Comparison of ENCODE assay signal across 21 cellular contexts in the genomic region with DNA sequence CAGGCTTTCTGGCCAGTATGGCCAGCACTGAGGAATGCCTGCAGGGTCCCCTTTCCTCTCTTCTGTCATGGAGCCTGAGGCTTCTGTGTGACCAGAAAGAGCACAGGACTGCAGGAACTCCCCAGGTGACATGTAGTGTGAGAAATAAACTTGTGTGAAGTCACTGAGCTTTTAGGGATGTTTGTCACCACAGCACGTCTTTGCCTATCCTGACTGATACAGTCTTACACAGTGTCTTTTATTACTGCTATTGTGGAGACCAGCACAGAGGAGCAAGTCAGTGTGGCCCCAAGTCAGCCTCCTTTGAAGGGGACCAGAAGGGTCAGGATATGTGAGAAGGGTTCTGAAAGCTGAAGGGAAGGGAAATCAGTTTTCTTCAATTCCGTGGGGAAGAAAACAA.
"Had no signal": no experiment of that assay in that cellular context is flagged by ENCODE, and none has a peak within 500 bp of the region (broad histone marks: within the 10 kb centered on the region; RNA-seq: fewer than 3 reads in every experiment).

No MANE protein-coding gene starts in this region.

- H3K4me1 ChIP-seq: Peyer's patch had no signal

- H3K4me3 ChIP-seq: adrenal gland, body of pancreas, Peyer's patch had no signal

- H3K9me3 ChIP-seq: adrenal gland, body of pancreas, Peyer's patch had no signal

- H3K27me3 ChIP-seq: adrenal gland, body of pancreas, Peyer's patch had no signal

- H3K36me3 ChIP-seq: adrenal gland, Peyer's patch had no signal

- ATAC-seq: activated CD8-positive, alpha-beta T cell treated with anti-CD3 and anti-CD28 coated beads, Interleukin-2, amount 10 ng/mL, durations not matched to agents 7 days and 5 days; body of pancreas; WTC11 had no signal

- H3K27ac ChIP-seq: body of pancreas, Peyer's patch, RWPE1 had no signal

- DNase-seq: activated CD4-positive, alpha-beta T cell treated with anti-CD3 and anti-CD28 coated beads for 48 hours; activated CD4-positive, alpha-beta T cell treated with anti-CD3 and anti-CD28 coated beads, Interleukin-2, amount 50 U/mL, for 4 hours; activated CD4-positive, CD25-positive, alpha-beta regulatory T cell treated with anti-CD3 and anti-CD28 coated beads, Interleukin-2, amount 50 U/mL, for 72 hours; activated CD8-positive, alpha-beta memory T cell treated with anti-CD3 and anti-CD28 coated beads, Interleukin-2, amount 50 U/mL, for 48 hours; activated CD8-positive, alpha-beta T cell treated with anti-CD3 and anti-CD28 coated beads, Interleukin-2, amount 10 ng/mL, durations not matched to agents 7 days and 5 days; activated naive CD4-positive, alpha-beta T cell treated with anti-CD3 and anti-CD28 coated beads, Interleukin-2, amount 50 U/mL, for 16 hours; activated naive CD8-positive, alpha-beta T cell treated with anti-CD3 and anti-CD28 coated beads, Interleukin-2, amount 10 ng/mL, durations not matched to agents 7 days and 5 days; activated T-cell treated with anti-CD3 and anti-CD28 coated beads, Interleukin-2, amount 50 U/mL, for 1 hour; adrenal gland; body of pancreas; Karpas-422; MM.1S; NCI-H1105; NCI-H1436; NCI-H1694 treated with DMSO at 0.1 percent for 48 hours; NCI-H2081; NCI-H510A treated with DMSO at 0.1 percent for 48 hours; Peyer's patch; SHP77 treated with DMSO at 0.1 percent for 48 hours had no signal
